ENCODE assay signal across 1 cellular context in the genomic region with DNA sequence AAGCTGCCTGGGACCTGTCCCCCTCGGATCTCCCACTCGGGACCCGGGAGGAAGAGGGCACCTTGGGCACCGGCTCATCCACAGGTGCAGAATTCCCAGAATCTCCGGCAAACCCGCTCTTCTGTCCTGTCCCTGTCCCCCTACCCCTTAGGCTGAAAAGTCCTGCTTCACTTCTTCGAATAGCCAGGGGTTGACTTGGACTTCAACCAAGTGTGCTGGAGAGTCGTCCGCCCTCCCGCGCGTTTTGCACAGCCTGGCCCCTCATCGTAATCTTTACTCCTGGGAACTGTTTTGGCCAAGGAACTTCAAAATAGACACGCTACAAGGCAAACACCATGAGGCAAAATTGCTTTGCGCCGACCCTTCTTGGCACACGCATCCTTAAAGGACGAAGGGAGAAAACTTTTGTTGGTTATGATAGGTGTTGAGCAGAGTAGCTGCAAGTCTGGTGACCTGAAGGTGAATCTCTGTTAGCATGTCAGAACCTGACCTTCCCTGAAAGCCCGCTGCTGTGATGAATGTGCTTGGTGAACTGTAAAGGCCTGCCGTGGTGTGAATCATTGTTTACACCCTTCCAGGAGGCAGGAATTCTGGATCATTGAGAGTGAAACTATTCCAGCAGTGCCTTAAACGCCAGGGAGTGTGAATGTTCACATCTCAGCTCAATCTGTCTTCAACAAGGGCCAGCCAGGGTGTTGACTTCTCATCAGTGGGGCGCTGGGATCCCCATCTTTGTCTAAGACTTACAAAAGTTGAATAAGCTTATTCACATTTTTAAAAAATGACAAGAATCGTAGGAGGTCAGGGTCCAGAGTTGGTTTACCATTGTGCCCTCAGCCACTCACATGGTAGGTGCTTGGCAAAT.
A peak's percentile ranks its signal among the peaks of the same experiment; 100 is the strongest.
TF ChIP-seq lines count a peak whose summit lies in the region.

No MANE protein-coding gene starts in this region.

TF ChIP-seq in HepG2, 621 proteins besides CTCF, POLR2A, EP300 and RAD21 (continued from another document and continues in another):
- TF ChIP-seq ZC3H4 (CRISPR knock-in tag; IDR thresholded peaks at IDR 0.05; ENCODE audit: borderline replicate concordance), result peak; percentile 87; the same call in 1 of the 2 replicates
- TF ChIP-seq, protein P1, sequence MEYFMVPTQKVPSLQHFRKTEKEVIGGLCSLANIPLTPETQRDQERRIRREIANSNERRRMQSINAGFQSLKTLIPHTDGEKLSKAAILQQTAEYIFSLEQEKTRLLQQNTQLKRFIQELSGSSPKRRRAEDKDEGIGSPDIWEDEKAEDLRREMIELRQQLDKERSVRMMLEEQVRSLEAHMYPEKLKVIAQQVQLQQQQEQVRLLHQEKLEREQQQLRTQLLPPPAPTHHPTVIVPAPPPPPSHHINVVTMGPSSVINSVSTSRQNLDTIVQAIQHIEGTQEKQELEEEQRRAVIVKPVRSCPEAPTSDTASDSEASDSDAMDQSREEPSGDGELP (IDR thresholded peaks at IDR 0.05; ENCODE audit: borderline replicate concordance, low read depth), result no peak; the same call in 1 of the 2 replicates
- TF ChIP-seq SOX5 (CRISPR knock-in tag; IDR thresholded peaks at IDR 0.05; ENCODE audit: borderline replicate concordance), result peak; percentile 61; the same call in 1 of the 2 replicates
- 0 out of 2 replicates have a peak, but pooled peaks have one; percentile 64 for TF ChIP-seq ZNF558 (CRISPR knock-in tag; IDR thresholded peaks at IDR 0.05; ENCODE audit: borderline replicate concordance)
- TF ChIP-seq NPAS2 (CRISPR knock-in tag; IDR thresholded peaks at IDR 0.05; ENCODE audit: borderline replicate concordance), result no peak
- TF ChIP-seq, protein P2, sequence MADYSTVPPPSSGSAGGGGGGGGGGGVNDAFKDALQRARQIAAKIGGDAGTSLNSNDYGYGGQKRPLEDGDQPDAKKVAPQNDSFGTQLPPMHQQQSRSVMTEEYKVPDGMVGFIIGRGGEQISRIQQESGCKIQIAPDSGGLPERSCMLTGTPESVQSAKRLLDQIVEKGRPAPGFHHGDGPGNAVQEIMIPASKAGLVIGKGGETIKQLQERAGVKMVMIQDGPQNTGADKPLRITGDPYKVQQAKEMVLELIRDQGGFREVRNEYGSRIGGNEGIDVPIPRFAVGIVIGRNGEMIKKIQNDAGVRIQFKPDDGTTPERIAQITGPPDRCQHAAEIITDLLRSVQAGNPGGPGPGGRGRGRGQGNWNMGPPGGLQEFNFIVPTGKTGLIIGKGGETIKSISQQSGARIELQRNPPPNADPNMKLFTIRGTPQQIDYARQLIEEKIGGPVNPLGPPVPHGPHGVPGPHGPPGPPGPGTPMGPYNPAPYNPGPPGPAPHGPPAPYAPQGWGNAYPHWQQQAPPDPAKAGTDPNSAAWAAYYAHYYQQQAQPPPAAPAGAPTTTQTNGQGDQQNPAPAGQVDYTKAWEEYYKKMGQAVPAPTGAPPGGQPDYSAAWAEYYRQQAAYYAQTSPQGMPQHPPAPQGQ (CRISPR knock-in tag; IDR thresholded peaks at IDR 0.05; ENCODE audit: borderline replicate concordance), result no peak
- 0 out of 2 replicates have a peak, but pooled peaks have one; percentile 9 for TF ChIP-seq ARID2 (CRISPR knock-in tag; IDR thresholded peaks at IDR 0.05; ENCODE audit: borderline replicate concordance)
- 0 out of 2 replicates have a peak, but pooled peaks have one; percentile 10 for TF ChIP-seq ZFY (CRISPR knock-in tag; IDR thresholded peaks at IDR 0.05)
- peak; percentile 56; the same call in 1 of the 2 replicates for TF ChIP-seq MIER3 (CRISPR knock-in tag; IDR thresholded peaks at IDR 0.05; ENCODE audit: borderline replicate concordance)
- 0 out of 2 replicates have a peak, but pooled peaks have one; percentile 11 for TF ChIP-seq ZNF317 (CRISPR knock-in tag; IDR thresholded peaks at IDR 0.05)
- no peak for TF ChIP-seq HES4 (CRISPR knock-in tag; IDR thresholded peaks at IDR 0.05; ENCODE audit: borderline replicate concordance)
- no peak for TF ChIP-seq FOXA1 (IDR thresholded peaks at IDR 0.05)
- TF ChIP-seq FOXA1 (CRISPR knock-in tag; IDR thresholded peaks at IDR 0.05), result peak; percentile 80
- TF ChIP-seq ZNF367 (CRISPR knock-in tag; IDR thresholded peaks at IDR 0.05; ENCODE audit: borderline replicate concordance), result no peak
- peak; percentile 10; the same call in 1 of the 2 replicates for TF ChIP-seq KDM2A (CRISPR knock-in tag; IDR thresholded peaks at IDR 0.05; ENCODE audit: borderline replicate concordance, low read depth)
- TF ChIP-seq TCF7 (IDR thresholded peaks at IDR 0.05; ENCODE audit: low read depth), result peak; percentile 5; the same call in 1 of the 2 replicates
- peak; percentile 40; the same call in 1 of the 2 replicates for TF ChIP-seq ZBTB38 (CRISPR knock-in tag; IDR thresholded peaks at IDR 0.05)
- TF ChIP-seq, protein P3, sequence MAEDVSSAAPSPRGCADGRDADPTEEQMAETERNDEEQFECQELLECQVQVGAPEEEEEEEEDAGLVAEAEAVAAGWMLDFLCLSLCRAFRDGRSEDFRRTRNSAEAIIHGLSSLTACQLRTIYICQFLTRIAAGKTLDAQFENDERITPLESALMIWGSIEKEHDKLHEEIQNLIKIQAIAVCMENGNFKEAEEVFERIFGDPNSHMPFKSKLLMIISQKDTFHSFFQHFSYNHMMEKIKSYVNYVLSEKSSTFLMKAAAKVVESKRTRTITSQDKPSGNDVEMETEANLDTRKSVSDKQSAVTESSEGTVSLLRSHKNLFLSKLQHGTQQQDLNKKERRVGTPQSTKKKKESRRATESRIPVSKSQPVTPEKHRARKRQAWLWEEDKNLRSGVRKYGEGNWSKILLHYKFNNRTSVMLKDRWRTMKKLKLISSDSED (CRISPR knock-in tag; IDR thresholded peaks at IDR 0.05), result no peak
- TF ChIP-seq HDAC2 (CRISPR knock-in tag; IDR thresholded peaks at IDR 0.05), result peak; percentile 41; the same call in 1 of the 2 replicates
- TF ChIP-seq, protein P4, sequence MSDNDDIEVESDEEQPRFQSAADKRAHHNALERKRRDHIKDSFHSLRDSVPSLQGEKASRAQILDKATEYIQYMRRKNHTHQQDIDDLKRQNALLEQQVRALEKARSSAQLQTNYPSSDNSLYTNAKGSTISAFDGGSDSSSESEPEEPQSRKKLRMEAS (IDR thresholded peaks at IDR 0.05), result peak; percentile 45
- TF ChIP-seq, protein P5, sequence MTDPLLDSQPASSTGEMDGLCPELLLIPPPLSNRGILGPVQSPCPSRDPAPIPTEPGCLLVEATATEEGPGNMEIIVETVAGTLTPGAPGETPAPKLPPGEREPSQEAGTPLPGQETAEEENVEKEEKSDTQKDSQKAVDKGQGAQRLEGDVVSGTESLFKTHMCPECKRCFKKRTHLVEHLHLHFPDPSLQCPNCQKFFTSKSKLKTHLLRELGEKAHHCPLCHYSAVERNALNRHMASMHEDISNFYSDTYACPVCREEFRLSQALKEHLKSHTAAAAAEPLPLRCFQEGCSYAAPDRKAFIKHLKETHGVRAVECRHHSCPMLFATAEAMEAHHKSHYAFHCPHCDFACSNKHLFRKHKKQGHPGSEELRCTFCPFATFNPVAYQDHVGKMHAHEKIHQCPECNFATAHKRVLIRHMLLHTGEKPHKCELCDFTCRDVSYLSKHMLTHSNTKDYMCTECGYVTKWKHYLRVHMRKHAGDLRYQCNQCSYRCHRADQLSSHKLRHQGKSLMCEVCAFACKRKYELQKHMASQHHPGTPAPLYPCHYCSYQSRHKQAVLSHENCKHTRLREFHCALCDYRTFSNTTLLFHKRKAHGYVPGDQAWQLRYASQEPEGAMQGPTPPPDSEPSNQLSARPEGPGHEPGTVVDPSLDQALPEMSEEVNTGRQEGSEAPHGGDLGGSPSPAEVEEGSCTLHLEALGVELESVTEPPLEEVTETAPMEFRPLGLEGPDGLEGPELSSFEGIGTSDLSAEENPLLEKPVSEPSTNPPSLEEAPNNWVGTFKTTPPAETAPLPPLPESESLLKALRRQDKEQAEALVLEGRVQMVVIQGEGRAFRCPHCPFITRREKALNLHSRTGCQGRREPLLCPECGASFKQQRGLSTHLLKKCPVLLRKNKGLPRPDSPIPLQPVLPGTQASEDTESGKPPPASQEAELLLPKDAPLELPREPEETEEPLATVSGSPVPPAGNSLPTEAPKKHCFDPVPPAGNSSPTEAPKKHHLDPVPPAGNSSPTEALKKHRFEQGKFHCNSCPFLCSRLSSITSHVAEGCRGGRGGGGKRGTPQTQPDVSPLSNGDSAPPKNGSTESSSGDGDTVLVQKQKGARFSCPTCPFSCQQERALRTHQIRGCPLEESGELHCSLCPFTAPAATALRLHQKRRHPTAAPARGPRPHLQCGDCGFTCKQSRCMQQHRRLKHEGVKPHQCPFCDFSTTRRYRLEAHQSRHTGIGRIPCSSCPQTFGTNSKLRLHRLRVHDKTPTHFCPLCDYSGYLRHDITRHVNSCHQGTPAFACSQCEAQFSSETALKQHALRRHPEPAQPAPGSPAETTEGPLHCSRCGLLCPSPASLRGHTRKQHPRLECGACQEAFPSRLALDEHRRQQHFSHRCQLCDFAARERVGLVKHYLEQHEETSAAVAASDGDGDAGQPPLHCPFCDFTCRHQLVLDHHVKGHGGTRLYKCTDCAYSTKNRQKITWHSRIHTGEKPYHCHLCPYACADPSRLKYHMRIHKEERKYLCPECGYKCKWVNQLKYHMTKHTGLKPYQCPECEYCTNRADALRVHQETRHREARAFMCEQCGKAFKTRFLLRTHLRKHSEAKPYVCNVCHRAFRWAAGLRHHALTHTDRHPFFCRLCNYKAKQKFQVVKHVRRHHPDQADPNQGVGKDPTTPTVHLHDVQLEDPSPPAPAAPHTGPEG (CRISPR knock-in tag; IDR thresholded peaks at IDR 0.05), result 0 out of 2 replicates have a peak, but pooled peaks have one; percentile 31
- TF ChIP-seq GATAD1 (CRISPR knock-in tag; IDR thresholded peaks at IDR 0.05), result peak; percentile 29; the same call in 1 of the 2 replicates
- TF ChIP-seq, protein P6, sequence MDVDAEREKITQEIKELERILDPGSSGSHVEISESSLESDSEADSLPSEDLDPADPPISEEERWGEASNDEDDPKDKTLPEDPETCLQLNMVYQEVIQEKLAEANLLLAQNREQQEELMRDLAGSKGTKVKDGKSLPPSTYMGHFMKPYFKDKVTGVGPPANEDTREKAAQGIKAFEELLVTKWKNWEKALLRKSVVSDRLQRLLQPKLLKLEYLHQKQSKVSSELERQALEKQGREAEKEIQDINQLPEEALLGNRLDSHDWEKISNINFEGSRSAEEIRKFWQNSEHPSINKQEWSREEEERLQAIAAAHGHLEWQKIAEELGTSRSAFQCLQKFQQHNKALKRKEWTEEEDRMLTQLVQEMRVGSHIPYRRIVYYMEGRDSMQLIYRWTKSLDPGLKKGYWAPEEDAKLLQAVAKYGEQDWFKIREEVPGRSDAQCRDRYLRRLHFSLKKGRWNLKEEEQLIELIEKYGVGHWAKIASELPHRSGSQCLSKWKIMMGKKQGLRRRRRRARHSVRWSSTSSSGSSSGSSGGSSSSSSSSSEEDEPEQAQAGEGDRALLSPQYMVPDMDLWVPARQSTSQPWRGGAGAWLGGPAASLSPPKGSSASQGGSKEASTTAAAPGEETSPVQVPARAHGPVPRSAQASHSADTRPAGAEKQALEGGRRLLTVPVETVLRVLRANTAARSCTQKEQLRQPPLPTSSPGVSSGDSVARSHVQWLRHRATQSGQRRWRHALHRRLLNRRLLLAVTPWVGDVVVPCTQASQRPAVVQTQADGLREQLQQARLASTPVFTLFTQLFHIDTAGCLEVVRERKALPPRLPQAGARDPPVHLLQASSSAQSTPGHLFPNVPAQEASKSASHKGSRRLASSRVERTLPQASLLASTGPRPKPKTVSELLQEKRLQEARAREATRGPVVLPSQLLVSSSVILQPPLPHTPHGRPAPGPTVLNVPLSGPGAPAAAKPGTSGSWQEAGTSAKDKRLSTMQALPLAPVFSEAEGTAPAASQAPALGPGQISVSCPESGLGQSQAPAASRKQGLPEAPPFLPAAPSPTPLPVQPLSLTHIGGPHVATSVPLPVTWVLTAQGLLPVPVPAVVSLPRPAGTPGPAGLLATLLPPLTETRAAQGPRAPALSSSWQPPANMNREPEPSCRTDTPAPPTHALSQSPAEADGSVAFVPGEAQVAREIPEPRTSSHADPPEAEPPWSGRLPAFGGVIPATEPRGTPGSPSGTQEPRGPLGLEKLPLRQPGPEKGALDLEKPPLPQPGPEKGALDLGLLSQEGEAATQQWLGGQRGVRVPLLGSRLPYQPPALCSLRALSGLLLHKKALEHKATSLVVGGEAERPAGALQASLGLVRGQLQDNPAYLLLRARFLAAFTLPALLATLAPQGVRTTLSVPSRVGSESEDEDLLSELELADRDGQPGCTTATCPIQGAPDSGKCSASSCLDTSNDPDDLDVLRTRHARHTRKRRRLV (CRISPR knock-in tag; IDR thresholded peaks at IDR 0.05), result 0 out of 2 replicates have a peak, but pooled peaks have one; percentile 47
- TF ChIP-seq SAFB2 (CRISPR knock-in tag; IDR thresholded peaks at IDR 0.05; ENCODE audit: borderline replicate concordance, low read depth), result peak; percentile 22; the same call in 1 of the 2 replicates
- TF ChIP-seq NCOA2 (CRISPR knock-in tag; IDR thresholded peaks at IDR 0.05), result 0 out of 2 replicates have a peak, but pooled peaks have one; percentile 35
- TF ChIP-seq ZNF12 (CRISPR knock-in tag; IDR thresholded peaks at IDR 0.05), result peak; percentile 79; the same call in 1 of the 2 replicates
- peak; percentile 24; the same call in 1 of the 2 replicates for TF ChIP-seq TAF1 (CRISPR knock-in tag; IDR thresholded peaks at IDR 0.05)
- TF ChIP-seq, protein P7, sequence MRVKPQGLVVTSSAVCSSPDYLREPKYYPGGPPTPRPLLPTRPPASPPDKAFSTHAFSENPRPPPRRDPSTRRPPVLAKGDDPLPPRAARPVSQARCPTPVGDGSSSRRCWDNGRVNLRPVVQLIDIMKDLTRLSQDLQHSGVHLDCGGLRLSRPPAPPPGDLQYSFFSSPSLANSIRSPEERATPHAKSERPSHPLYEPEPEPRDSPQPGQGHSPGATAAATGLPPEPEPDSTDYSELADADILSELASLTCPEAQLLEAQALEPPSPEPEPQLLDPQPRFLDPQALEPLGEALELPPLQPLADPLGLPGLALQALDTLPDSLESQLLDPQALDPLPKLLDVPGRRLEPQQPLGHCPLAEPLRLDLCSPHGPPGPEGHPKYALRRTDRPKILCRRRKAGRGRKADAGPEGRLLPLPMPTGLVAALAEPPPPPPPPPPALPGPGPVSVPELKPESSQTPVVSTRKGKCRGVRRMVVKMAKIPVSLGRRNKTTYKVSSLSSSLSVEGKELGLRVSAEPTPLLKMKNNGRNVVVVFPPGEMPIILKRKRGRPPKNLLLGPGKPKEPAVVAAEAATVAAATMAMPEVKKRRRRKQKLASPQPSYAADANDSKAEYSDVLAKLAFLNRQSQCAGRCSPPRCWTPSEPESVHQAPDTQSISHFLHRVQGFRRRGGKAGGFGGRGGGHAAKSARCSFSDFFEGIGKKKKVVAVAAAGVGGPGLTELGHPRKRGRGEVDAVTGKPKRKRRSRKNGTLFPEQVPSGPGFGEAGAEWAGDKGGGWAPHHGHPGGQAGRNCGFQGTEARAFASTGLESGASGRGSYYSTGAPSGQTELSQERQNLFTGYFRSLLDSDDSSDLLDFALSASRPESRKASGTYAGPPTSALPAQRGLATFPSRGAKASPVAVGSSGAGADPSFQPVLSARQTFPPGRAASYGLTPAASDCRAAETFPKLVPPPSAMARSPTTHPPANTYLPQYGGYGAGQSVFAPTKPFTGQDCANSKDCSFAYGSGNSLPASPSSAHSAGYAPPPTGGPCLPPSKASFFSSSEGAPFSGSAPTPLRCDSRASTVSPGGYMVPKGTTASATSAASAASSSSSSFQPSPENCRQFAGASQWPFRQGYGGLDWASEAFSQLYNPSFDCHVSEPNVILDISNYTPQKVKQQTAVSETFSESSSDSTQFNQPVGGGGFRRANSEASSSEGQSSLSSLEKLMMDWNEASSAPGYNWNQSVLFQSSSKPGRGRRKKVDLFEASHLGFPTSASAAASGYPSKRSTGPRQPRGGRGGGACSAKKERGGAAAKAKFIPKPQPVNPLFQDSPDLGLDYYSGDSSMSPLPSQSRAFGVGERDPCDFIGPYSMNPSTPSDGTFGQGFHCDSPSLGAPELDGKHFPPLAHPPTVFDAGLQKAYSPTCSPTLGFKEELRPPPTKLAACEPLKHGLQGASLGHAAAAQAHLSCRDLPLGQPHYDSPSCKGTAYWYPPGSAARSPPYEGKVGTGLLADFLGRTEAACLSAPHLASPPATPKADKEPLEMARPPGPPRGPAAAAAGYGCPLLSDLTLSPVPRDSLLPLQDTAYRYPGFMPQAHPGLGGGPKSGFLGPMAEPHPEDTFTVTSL (CRISPR knock-in tag; IDR thresholded peaks at IDR 0.05; ENCODE audit: borderline replicate concordance), result 0 out of 2 replicates have a peak, but pooled peaks have one; percentile 70
- 0 out of 2 replicates have a peak, but pooled peaks have one; percentile 30 for TF ChIP-seq YEATS2 (CRISPR knock-in tag; IDR thresholded peaks at IDR 0.05; ENCODE audit: borderline replicate concordance)
